In genomic region chr7:73725703-73726466, GRCh38 we compare ENCODE assay signal across 8 cellular contexts. TPM values are rescaled to one million over a fixed set of nuclear protein-coding genes. Genes with fewer than 3 reads are reported as not detected.
DNase-seq lines count a peak whose midpoint lies in the region; ATAC-seq and TF ChIP-seq lines count a peak whose summit lies in the region.

No MANE protein-coding gene starts in this region.

- H3K4me3 ChIP-seq in BJ (ENCODE audit: low read depth, low read length) = no peak overlapping the region

- CTCF ChIA-PET in BJ (lab: Yijun Ruan, JAX) = interaction anchor here (0.6 to 6.2 kb wide), 55 partner anchors 9 to 354 kb away, joined by 3 to 159 read pairs (median 4); partner anchors contain the start of genes ABHD11, BCL7B, MLXIPL and TBL2

- H3K27me3 ChIP-seq in BJ (ENCODE audit: control insufficient read depth, insufficient read depth, low read length) = no peaks in the 10 kb centered on the region

- H3K4me1 Mint-ChIP-seq in effector memory CD8-positive, alpha-beta T cell (ENCODE audit: low read depth in 2 of 2) = no peaks in the 10 kb centered on the region
- peaks cover 5% of the 10 kb centered on the region for H3K4me1 Mint-ChIP-seq in mesothelial cell of epicardium

- H3K36me3 ChIP-seq in BJ (ENCODE audit: control insufficient read depth, insufficient read depth, low read length) = no peaks in the 10 kb centered on the region

- DNase-seq in BJ (ENCODE audit: low read depth) (no peak), NOMO-1 treated with DMSO at 0.1 percent for 48 hours (lab: John Stamatoyannopoulos, UW; ENCODE audit: unreplicated experiment) (peak; percentile 87), mesothelial cell of epicardium (ENCODE audit: low spot score in 2 of 2, unreplicated experiment in 2 of 2) (peak; percentile 75 to 96)
- peak; percentile 75 to 91 for DNase-seq in activated CD8-positive, alpha-beta memory T cell treated with anti-CD3 and anti-CD28 coated beads for 4 hours (ENCODE audit: low read depth in 2 of 2)
- peak; percentile 92 to 96 (median 94) for DNase-seq in effector memory CD8-positive, alpha-beta T cell
- peak; percentile 88 to 98 for DNase-seq in stimulated activated CD8-positive, alpha-beta memory T cell treated with anti-CD3 and anti-CD28 coated beads, Interleukin-4, amount 100 ng/mL, for 1 hour (ENCODE audit: low read depth in 2 of 2, low spot score in 1 of 2)

- POLR2A ChIA-PET in BJ (lab: Charles Lee) = interaction anchor here (0.6 kb wide), 1 partner anchor 9 kb away, joined by 4 read pairs; no protein-coding TSS in a partner anchor

- H3K4me3 Mint-ChIP-seq in effector memory CD8-positive, alpha-beta T cell = no peak overlapping the region
- H3K4me3 Mint-ChIP-seq in mesothelial cell of epicardium = no peak overlapping the region

- H3K27ac Mint-ChIP-seq in effector memory CD8-positive, alpha-beta T cell = no peak overlapping the region
- no peak overlapping the region for H3K27ac Mint-ChIP-seq in mesothelial cell of epicardium

- no peaks in the 10 kb centered on the region for H3K36me3 Mint-ChIP-seq in effector memory CD8-positive, alpha-beta T cell (ENCODE audit: insufficient read depth)
- no peaks in the 10 kb centered on the region for H3K36me3 Mint-ChIP-seq in mesothelial cell of epicardium

- peak; percentile 99 for TF ChIP-seq CTCF in BJ (IDR thresholded peaks at IDR 0.05; ENCODE audit: insufficient read depth, low read depth, low read length)
- TF ChIP-seq CTCF in mesothelial cell of epicardium (IDR thresholded peaks at IDR 0.05; ENCODE audit: unreplicated experiment) = peak; percentile 86

- H3K9me3 Mint-ChIP-seq in effector memory CD8-positive, alpha-beta T cell = no peaks in the 10 kb centered on the region
- no peaks in the 10 kb centered on the region for H3K9me3 Mint-ChIP-seq in mesothelial cell of epicardium

- peaks cover 14 to 16% of the 10 kb centered on the region in 2 donors for H3K27me3 Mint-ChIP-seq in effector memory CD8-positive, alpha-beta T cell
- peaks cover 3% of the 10 kb centered on the region for H3K27me3 Mint-ChIP-seq in mesothelial cell of epicardium (ENCODE audit: low read depth)

- ATAC-seq in GM19328 (IDR thresholded peaks at IDR 0.05; ENCODE audit: unreplicated experiment) (peak; percentile 60), HG03571 (IDR thresholded peaks at IDR 0.05; ENCODE audit: unreplicated experiment) (peak; percentile 85)
- ATAC-seq in effector memory CD8-positive, alpha-beta T cell (replicated peaks) = peak; percentile 100

RNA-seq across cellular contexts. Expression of gene STX1A, which starts 6.4 kb away (rescaled TPM):
- 10.7 and 12.2 TPM in 2 replicates for polyA plus RNA-seq in BJ (2011; rRNA removed)
- 7.2 and 8.6 TPM in 2 replicates for polyA minus RNA-seq in BJ (2011; rRNA and poly(A)+ RNA removed)
- total RNA-seq in mesothelial cell of epicardium = 12.5 to 15.5 TPM (median 13.2 TPM) in 3 replicates

RNA-seq across cellular contexts. Expression of gene ABHD11, which starts 12.7 kb away (rescaled TPM):
- polyA plus RNA-seq in BJ (2011; rRNA removed) = 11.6 and 16.9 TPM in 2 replicates
- 8.2 and 9.9 TPM in 2 replicates for polyA minus RNA-seq in BJ (2011; rRNA and poly(A)+ RNA removed)
- 33.9 to 40.7 TPM (median 35.2 TPM) in 3 replicates for total RNA-seq in mesothelial cell of epicardium

RNA-seq across cellular contexts. Expression of gene BUD23, which starts 42.5 kb away (rescaled TPM):
- polyA plus RNA-seq in BJ (2011; rRNA removed) = 66.9 and 69.8 TPM in 2 replicates
- polyA minus RNA-seq in BJ (2011; rRNA and poly(A)+ RNA removed) = 14.8 and 25.3 TPM in 2 replicates
- 64.2 to 70.2 TPM (median 69.1 TPM) in 3 replicates for total RNA-seq in mesothelial cell of epicardium

RNA-seq across cellular contexts. Expression of gene DNAJC30, which starts 42.6 kb away (rescaled TPM):
- 6.4 and 6.9 TPM in 2 replicates for polyA plus RNA-seq in BJ (2011; rRNA removed)
- polyA minus RNA-seq in BJ (2011; rRNA and poly(A)+ RNA removed) = 5.1 TPM in 2 replicates
- 13.1 to 14.8 TPM (median 14.6 TPM) in 3 replicates for total RNA-seq in mesothelial cell of epicardium

RNA-seq across cellular contexts. Expression of gene CLDN3, which starts 44.2 kb away (rescaled TPM):
- not detected in 2 replicates for polyA plus RNA-seq in BJ (2011; rRNA removed)
- not detected in 2 replicates for polyA minus RNA-seq in BJ (2011; rRNA and poly(A)+ RNA removed)
- 10.5 to 11.0 TPM (median 10.6 TPM) in 3 replicates for total RNA-seq in mesothelial cell of epicardium
